ENCODE assay signal across 1 cellular context in genomic region chr1:85048296-85049064, GRCh38.
TF ChIP-seq lines count a peak whose summit lies in the region.

MCOLN3 (minus strand) TSS chr1:85048500; CDS start chr1:85045360, 3,140 bp downstream.

TF ChIP-seq in GM12878, 131 proteins besides CTCF, POLR2A, EP300 and RAD21 (continued from another document):
- 0 out of 2 replicates have a peak, but pooled peaks have one; percentile 7 for TF ChIP-seq YY1 (IDR thresholded peaks at IDR 0.05; ENCODE audit: low read depth, low read length)
